Comparison of ENCODE assay signal across 17 cellular contexts in the genomic region with DNA sequence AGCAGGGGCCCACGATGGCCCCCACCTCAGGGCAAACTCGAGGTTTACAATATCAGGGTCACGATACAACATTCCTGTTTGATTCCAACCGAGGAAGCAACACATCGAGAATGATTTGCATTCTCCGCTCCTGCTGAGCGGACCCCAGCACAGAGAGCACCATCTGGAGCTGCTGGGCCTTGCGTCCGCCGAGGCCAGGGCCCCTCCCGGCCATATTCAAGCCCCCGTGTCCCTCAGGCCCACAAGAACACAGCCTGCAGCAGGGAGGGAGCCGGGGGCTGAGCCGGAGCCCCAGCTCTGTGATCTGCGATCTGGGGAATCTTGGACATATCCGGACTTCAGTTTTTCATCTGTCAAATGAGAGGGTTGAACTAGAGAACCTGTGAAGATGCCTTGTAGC.
A peak's percentile ranks its signal among the peaks of the same experiment; 100 is the strongest.
DNase-seq lines count a peak whose midpoint lies in the region; ATAC-seq and TF ChIP-seq lines count a peak whose summit lies in the region.
"Had no signal": no experiment of that assay in that cellular context is flagged by ENCODE, and none has a peak within 500 bp of the region (broad histone marks: within the 10 kb centered on the region; RNA-seq: fewer than 3 reads in every experiment).

No MANE protein-coding gene starts in this region.

- H3K18ac ChIP-seq in H9 (ENCODE audit: insufficient read length, low read depth, low read length): no peak overlapping the region

- H2BK12ac ChIP-seq in H9 (ENCODE audit: insufficient read length, low read depth, low read length): no peak overlapping the region

- no peak overlapping the region for H3K14ac ChIP-seq in H9 (ENCODE audit: insufficient read depth, low read length)

- H3K4me3 Mint-ChIP-seq in H9: no peak overlapping the region
- H3K4me3 Mint-ChIP-seq: GM23338 had no signal

- DNase-seq in H7 (peak; percentile 67), choroid plexus epithelial cell (ENCODE audit: low read depth) (peak; percentile 26), lower lobe of right lung (peak; percentile 26), retina (peak; percentile 70), cerebellar cortex (ENCODE audit: low spot score) (no peak), H9 (no peak), AG08396 (ENCODE audit: low spot score) (no peak), GM10248 (ENCODE audit: extremely low spot score) (no peak)
- DNase-seq: COR-L47, KG1, NCI-H1048, NCI-H1436 treated with DMSO at 0.1 percent for 48 hours, NCI-H2029 treated with DMSO at 0.1 percent for 48 hours, NCI-H774 had no signal

- no peaks in the 10 kb centered on the region for H4K20me1 ChIP-seq in H9 (ENCODE audit: control insufficient read depth, insufficient read depth, insufficient read length)

- CTCF ChIA-PET in GM10248 (lab: Yijun Ruan, JAX): interaction anchor here (7.9 kb wide), 1 partner anchor 9 kb away, joined by 74 read pairs; no protein-coding TSS in a partner anchor

- no peak overlapping the region for H2BK120ac ChIP-seq in H9 (ENCODE audit: low read depth, low read length, poor library complexity, severe bottlenecking)

- TF ChIP-seq CTCF in choroid plexus epithelial cell (conservative IDR thresholded peaks at IDR 0.05; ENCODE audit: low read depth, low read length) (no peak), lower lobe of right lung (IDR thresholded peaks at IDR 0.05) (no peak), H9 (conservative IDR thresholded peaks at IDR 0.05) (no peak), GM10248 (IDR thresholded peaks at IDR 0.05; ENCODE audit: control extremely low read depth, extremely low read depth, low read depth, missing control alignments) (no peak)

- H3K27me3 Mint-ChIP-seq in H9 (ENCODE audit: low read depth): peaks cover 2% of the 10 kb centered on the region; the same call in 1 of the 2 replicates

- H3K4me2 ChIP-seq in H9 (ENCODE audit: insufficient read depth, insufficient read length, low read length): no peak overlapping the region
- H3K4me2 ChIP-seq: A549, GM23338 had no signal

- no peak overlapping the region; a peak in 1 of 7 replicates for H3K27ac Mint-ChIP-seq in H9
- H3K27ac Mint-ChIP-seq: GM23338 had no signal

- no peaks in the 10 kb centered on the region for H3K27me3 ChIP-seq in H7 (ENCODE audit: control insufficient read depth, insufficient read depth, low read length)
- no peaks in the 10 kb centered on the region for H3K27me3 ChIP-seq in lower lobe of right lung (ENCODE audit: low read depth)
- H3K27me3 ChIP-seq in H9 (ENCODE audit: insufficient read depth, low read length): no peaks in the 10 kb centered on the region

- POLR2A ChIA-PET in GM10248 (lab: Yijun Ruan, JAX): no interaction called here

- no peak overlapping the region for H2AFZ ChIP-seq in H9 (ENCODE audit: low read length)
- H2AFZ ChIP-seq: GM23338 had no signal

- no peak overlapping the region for H4K8ac ChIP-seq in H9 (replicated peaks; ENCODE audit: insufficient read length, low read depth, low read length)

- H3K36me3 ChIP-seq in H7 (replicated peaks; ENCODE audit: control insufficient read depth, insufficient read depth, low read length) (no peaks in the 10 kb centered on the region), lower lobe of right lung (no peaks in the 10 kb centered on the region)

- H3K9me3 ChIP-seq in lower lobe of right lung (no peaks in the 10 kb centered on the region), H9 (ENCODE audit: control insufficient read depth, low read depth, low read length) (no peaks in the 10 kb centered on the region)
- H3K9me3 ChIP-seq: A549 had no signal

- no peak overlapping the region for H3K4ac ChIP-seq in H9 (ENCODE audit: low read depth, low read length)

- H3K4me3 ChIP-seq in H7 (ENCODE audit: insufficient read depth, low read depth, low read length) (no peak overlapping the region), choroid plexus epithelial cell (ENCODE audit: low read depth, low read length) (no peak overlapping the region), lower lobe of right lung (no peak overlapping the region)
- H3K4me3 ChIP-seq: A549, GM23338 had no signal

- no peak overlapping the region for H4K5ac ChIP-seq in H9 (ENCODE audit: insufficient read length, low read depth, low read length)

- no peak overlapping the region for H3K56ac ChIP-seq in H9 (ENCODE audit: insufficient read length, low read depth, low read length)

- H4K91ac ChIP-seq in H9 (ENCODE audit: insufficient read length, low read depth, low read length): no peak overlapping the region

- WGBS in H9 (ENCODE audit: extremely low coverage, insufficient read length, low lambda C conversion rate): no CpG with 5 or more reads among the region's 16 CpGs

- H3K9ac ChIP-seq in H9 (ENCODE audit: extremely low read depth, insufficient read length, low read length): no peak overlapping the region

- H2BK5ac ChIP-seq in H9 (ENCODE audit: insufficient read length, low read length): no peak overlapping the region

- peaks cover 15 to 23% of the 10 kb centered on the region in 2 experiments for H3K4me1 Mint-ChIP-seq in H9

- no peak overlapping the region for H3T11ph ChIP-seq in H9 (ENCODE audit: low read length)

- H3K36me3 Mint-ChIP-seq in H9 (ENCODE audit: insufficient read depth in 1 of 3, low read depth in 3 of 3): no peaks in the 10 kb centered on the region

- no peak for ATAC-seq in lower lobe of right lung
- ATAC-seq: A549, GM23338 had no signal

- H3K4me1 ChIP-seq in lower lobe of right lung (peaks cover 58% of the 10 kb centered on the region), H9 (ENCODE audit: insufficient read depth, low read length) (no peaks in the 10 kb centered on the region)

- no peaks in the 10 kb centered on the region for H3K79me1 ChIP-seq in H9 (ENCODE audit: insufficient read depth, low read depth, low read length, poor library complexity, severe bottlenecking)

- no peak overlapping the region for H2BK15ac ChIP-seq in H9 (ENCODE audit: low read depth, low read length)

- H3K79me2 ChIP-seq in H9 (ENCODE audit: insufficient read depth, low read length): no peaks in the 10 kb centered on the region

- no peak overlapping the region for H2AK5ac ChIP-seq in H9 (ENCODE audit: insufficient read length, low read length)

- H3K23me2 ChIP-seq in H9 (ENCODE audit: insufficient read length, low read depth, low read length, poor library complexity, severe bottlenecking): peaks cover 3% of the 10 kb centered on the region

- no peaks in the 10 kb centered on the region for H3K9me3 Mint-ChIP-seq in H9
- H3K9me3 Mint-ChIP-seq: GM23338 had no signal

- intact Hi-C loops in lower lobe of right lung (cut with DNase I): loop anchor here (10.0 kb wide), 1 partner anchor 142 kb away; no protein-coding TSS in a partner anchor

- H2BK20ac ChIP-seq in H9 (ENCODE audit: low read depth, low read length, poor library complexity, severe bottlenecking): no peak overlapping the region

- no peak overlapping the region for H3K23ac ChIP-seq in H9 (ENCODE audit: insufficient read length, low read depth, low read length)

- H3K27ac ChIP-seq in lower lobe of right lung: no peak overlapping the region
- H3K27ac ChIP-seq in H9 (ENCODE audit: insufficient read length, low read depth, low read length): no peak overlapping the region
- H3K27ac ChIP-seq: A549, C4-2B had no signal

Comparison
In these comparisons a context has a peak if more than half of its experiments do, and no peak if none do; other contexts are left out.
1. DNase-seq: peak in H7 (single experiment), choroid plexus epithelial cell (single experiment), lower lobe of right lung (single experiment) and retina (single experiment); none in cerebellar cortex (single experiment), H9 (single experiment), AG08396 (single experiment) and GM10248 (single experiment).